In the genomic region with DNA sequence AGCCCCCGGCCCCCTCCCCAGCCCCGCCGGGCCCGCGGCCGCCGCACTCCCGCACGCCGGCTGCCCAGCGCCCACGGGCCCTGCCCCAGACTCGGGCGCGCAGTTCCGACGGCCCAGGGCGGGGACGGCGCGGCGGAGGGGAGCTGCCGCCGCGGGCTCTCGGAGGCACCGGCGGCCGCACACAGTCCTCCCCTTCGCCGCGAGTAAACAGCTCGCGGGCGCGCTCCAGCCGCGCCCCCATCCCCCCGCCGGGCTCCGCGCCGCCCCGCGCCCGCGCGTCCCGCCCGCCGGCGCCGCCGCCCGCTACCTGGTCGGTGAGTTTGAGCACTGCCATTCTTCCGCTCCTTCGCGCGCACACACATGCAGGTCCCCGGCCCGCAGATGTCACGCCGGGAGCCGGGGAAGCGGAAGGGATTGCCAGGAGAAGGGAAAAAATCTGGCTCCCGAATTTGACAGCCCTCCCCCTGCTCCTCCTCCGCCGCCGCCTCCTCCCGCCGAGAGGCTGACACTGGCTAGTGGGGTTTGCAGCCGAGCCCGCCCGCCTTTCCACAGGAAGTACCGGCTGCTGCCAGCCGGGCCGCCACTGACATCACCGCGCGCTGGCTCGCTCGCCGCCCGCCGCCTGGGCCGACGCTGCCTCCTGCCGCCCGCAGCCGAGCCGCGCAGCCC, we compare ENCODE assay signal across 8 cellular contexts.
DNase-seq lines count a peak whose midpoint lies in the region; ATAC-seq and TF ChIP-seq lines count a peak whose summit lies in the region.

A gene (minus strand): TSS at position 510 of the 669 bp plus-strand sequence. CDS start 176 bp downstream, at position 334.

- ATAC-seq in HG03378 (IDR thresholded peaks at IDR 0.05; ENCODE audit: unreplicated experiment), result peak; percentile 49

- TF ChIP-seq POLR2A in GM19099 (IDR thresholded peaks at IDR 0.05; ENCODE audit: extremely low read depth, insufficient read length, low read depth), result peak; percentile 72

- DNase-seq in Ammon's horn (ENCODE audit: low spot score) (peak; percentile 95), NCI-H524 treated with DMSO at 0.1 percent for 48 hours (lab: John Stamatoyannopoulos, UW) (peak; percentile 19), left kidney (ENCODE audit: low read depth, low spot score) (peak; percentile 94)
- peak; percentile 89 for DNase-seq in activated CD4-positive, alpha-beta T cell treated with anti-CD3 and anti-CD28 coated beads for 48 hours
- peak; percentile 86 to 87 for DNase-seq in stimulated activated CD4-positive, alpha-beta T cell treated with anti-CD3 and anti-CD28 coated beads, Interleukin-2, amount 100 ng/mL, for 24 hours

- peak within 1 kb of the TSS; percentile 79 for H3K27ac ChIP-seq in cingulate gyrus (ENCODE audit: low read depth, low read length)

Comparison
In these comparisons a context has a peak if more than half of its experiments do, and no peak if none do; other contexts are left out.
1. Peak in every context shown above with its lines: DNase-seq, ATAC-seq and H3K27ac ChIP-seq.
2. DNase-seq: peak in every context shown above with its lines; median percentile 95 in Ammon's horn; 94 in left kidney; 89 in activated CD4-positive, alpha-beta T cell treated with anti-CD3 and anti-CD28 coated beads for 48 hours; 86 in stimulated activated CD4-positive, alpha-beta T cell treated with anti-CD3 and anti-CD28 coated beads, Interleukin-2, amount 100 ng/mL, for 24 hours; 19 in NCI-H524 treated with DMSO at 0.1 percent for 48 hours.